8 cellular contexts compared by ENCODE assay signal in genomic region chr1:40709802-40710278, GRCh38. TPM values are rescaled to one million over a fixed set of nuclear protein-coding genes. Genes with fewer than 3 reads are reported as not detected.
A peak's percentile ranks its signal among the peaks of the same experiment; 100 is the strongest.
DNase-seq lines count a peak whose midpoint lies in the region; FAIRE-seq and TF ChIP-seq lines count a peak whose summit lies in the region.

No MANE protein-coding gene starts in this region.

- FAIRE-seq in endothelial cell of umbilical vein (lab: Jason Lieb, UNC) (no peak), RCC 7860 (lab: Jason Lieb, UNC) (no peak)

- H3K4me2 ChIP-seq in BLaER1 treated with 17β-estradiol and CSF1 and Interleukin-3, amounts not matched to agents 10 nM and 100 nM = peak overlapping the region; percentile 67 to 85 (median 76)
- peak overlapping the region; percentile 90 for H3K4me2 ChIP-seq in OCI-LY7 (ENCODE audit: low read length)
- peak overlapping the region; percentile 46 for H3K4me2 ChIP-seq in endothelial cell of umbilical vein (ENCODE audit: insufficient read depth, low read length)

- TF ChIP-seq CTCF in OCI-LY7 (conservative IDR thresholded peaks at IDR 0.05; ENCODE audit: low read length) (no peak), endothelial cell of umbilical vein (IDR thresholded peaks at IDR 0.05; ENCODE audit: extremely low read depth in 1 of 2, insufficient read depth in 1 of 2, low read depth in 1 of 2, low read length in 2 of 2) (no peak), neutrophil (IDR thresholded peaks at IDR 0.05) (no peak)

- intact Hi-C loops in OCI-LY7 (cut with micrococcal nuclease; ENCODE audit: unreplicated experiment) (loop anchor here (5.0 kb wide), 1 partner anchor 178 kb away; the partner anchor contains the start of gene ZNF684), endothelial cell of umbilical vein (cut with micrococcal nuclease) (loop anchor here (1.0 kb wide), 1 partner anchor 18 kb away; no protein-coding TSS in a partner anchor)

- H3K9me2 ChIP-seq in OCI-LY7 (ENCODE audit: insufficient read depth, low read length) = no peaks in the 10 kb centered on the region

- no peak for TF ChIP-seq POLR2A in endothelial cell of umbilical vein (IDR thresholded peaks at IDR 0.05; ENCODE audit: low read depth, low read length)

- H3K4me1 ChIP-seq in BLaER1 treated with 17β-estradiol and CSF1 and Interleukin-3, amounts not matched to agents 10 nM and 100 nM = peaks cover 56 to 69% (median 60%) of the 10 kb centered on the region in 10 experiments
- H3K4me1 ChIP-seq in OCI-LY7 (ENCODE audit: insufficient read depth, low read length, poor library complexity, severe bottlenecking) (peaks cover 56% of the 10 kb centered on the region), endothelial cell of umbilical vein (ENCODE audit: control insufficient read depth, extremely low read depth, insufficient read depth, low read length) (peaks cover 26% of the 10 kb centered on the region), neutrophil (ENCODE audit: control insufficient read depth in 1 of 2, insufficient read depth in 1 of 2, low read depth in 1 of 2, low read length in 1 of 2) (peaks cover 40 to 64% of the 10 kb centered on the region in 2 experiments)

- H3K27ac ChIP-seq in BLaER1 treated with 17β-estradiol and CSF1 and Interleukin-3, amounts not matched to agents 10 nM and 100 nM = peak overlapping the region in 3 of 11 experiments; percentile 5 to 51 (median 39); a peak in 4 of 22 replicates
- peak overlapping the region; percentile 86 for H3K27ac ChIP-seq in OCI-LY7 (ENCODE audit: low read depth, low read length, poor library complexity, severe bottlenecking)
- no peak overlapping the region for H3K27ac ChIP-seq in endothelial cell of umbilical vein (ENCODE audit: insufficient read depth, low read depth, low read length)
- peak overlapping the region; percentile 80 for H3K27ac ChIP-seq in neutrophil

- H3K9ac ChIP-seq in BLaER1 treated with 17β-estradiol and CSF1 and Interleukin-3, amounts not matched to agents 10 nM and 100 nM = peak overlapping the region in 9 of 11 experiments; percentile 8 to 61 (median 55); a peak in 12 of 22 replicates
- H3K9ac ChIP-seq in endothelial cell of umbilical vein (replicated peaks; ENCODE audit: extremely low read depth, insufficient read depth, low read length) = peak overlapping the region; percentile 65

- no TSS peak for BruUV-seq in OCI-LY7 (replicated peaks; lab: Mats Ljungman, UMichigan)
- BruUV-seq in endothelial cell of umbilical vein (replicated peaks; lab: Mats Ljungman, UMichigan) = no TSS peak

- CTCF ChIA-PET in OCI-LY7 (lab: Charles Lee; ENCODE audit: unreplicated experiment) = interaction anchor here (1.0 kb wide), 1 partner anchor 9 kb away, joined by 4 read pairs; no protein-coding TSS in a partner anchor
- CTCF ChIA-PET in endothelial cell of umbilical vein (lab: Charles Lee) = interaction anchor here (0.9 to 1.9 kb wide), 4 partner anchors 9 to 60 kb away, joined by 3 to 7 read pairs (median 3); partner anchors contain the start of gene NFYC

- H2AFZ ChIP-seq in OCI-LY7 (ENCODE audit: low read length) (no peak overlapping the region), endothelial cell of umbilical vein (ENCODE audit: low read depth, low read length) (no peak overlapping the region)

- H3K9me1 ChIP-seq in endothelial cell of umbilical vein (replicated peaks; ENCODE audit: control insufficient read depth, extremely low read depth, insufficient read depth, low read length) = no peaks in the 10 kb centered on the region

- H3K4me3 ChIP-seq in BLaER1 treated with 17β-estradiol and CSF1 and Interleukin-3, amounts not matched to agents 10 nM and 100 nM = peak overlapping the region in 8 of 10 experiments; percentile 45 to 63 (median 50); a peak in 15 of 20 replicates
- H3K4me3 ChIP-seq in OCI-LY7 (ENCODE audit: low read depth, low read length, poor library complexity, severe bottlenecking) (peak overlapping the region; percentile 78), endothelial cell of umbilical vein (replicated peaks in 1 of 3; ENCODE audit: insufficient read depth in 1 of 3, low read depth in 1 of 3, low read length in 3 of 3) (peak overlapping the region; percentile 1 to 72 (median 46)), neutrophil (ENCODE audit: low read depth in 1 of 2, low read length in 1 of 2) (peak overlapping the region; percentile 51 to 67)

- H3K36me3 ChIP-seq in BLaER1 treated with 17β-estradiol and CSF1 and Interleukin-3, amounts not matched to agents 10 nM and 100 nM = peaks cover 0 to 20% (median 13%) of the 10 kb centered on the region in 11 experiments; a peak in 12 of 22 replicates
- H3K36me3 ChIP-seq in OCI-LY7 (ENCODE audit: insufficient read depth, low read length) = peaks cover 13% of the 10 kb centered on the region
- peaks cover 0 to 2% of the 10 kb centered on the region in 2 experiments for H3K36me3 ChIP-seq in endothelial cell of umbilical vein (ENCODE audit: control insufficient read depth in 2 of 2, extremely low read depth in 1 of 2, insufficient read depth in 2 of 2, low read length in 2 of 2)
- H3K36me3 ChIP-seq in neutrophil = no peaks in the 10 kb centered on the region

- H3K79me2 ChIP-seq in OCI-LY7 (ENCODE audit: insufficient read depth, low read depth, low read length) (peaks cover 97% of the 10 kb centered on the region), endothelial cell of umbilical vein (ENCODE audit: control insufficient read depth, insufficient read depth, low read length) (peaks cover 23% of the 10 kb centered on the region)

- H4K20me1 ChIP-seq in BLaER1 treated with 17β-estradiol and CSF1 and Interleukin-3, amounts not matched to agents 10 nM and 100 nM = peaks cover 0 to 65% (median 0%) of the 10 kb centered on the region in 11 experiments; a peak in 8 of 22 replicates
- H4K20me1 ChIP-seq in OCI-LY7 (ENCODE audit: insufficient read depth, low read length) = peaks cover 4% of the 10 kb centered on the region; the same call in 1 of the 2 replicates
- no peaks in the 10 kb centered on the region for H4K20me1 ChIP-seq in endothelial cell of umbilical vein (replicated peaks; ENCODE audit: control insufficient read depth, extremely low read depth, insufficient read depth, low read length)

- dilution Hi-C loops in endothelial cell of umbilical vein (cut with MboI; ENCODE audit: extremely low pct_ligation_motif_present, low sequenced_read_pairs) = no loop called here

- no peaks in the 10 kb centered on the region for H3K27me3 ChIP-seq in BLaER1 treated with 17β-estradiol and CSF1 and Interleukin-3, amounts not matched to agents 10 nM and 100 nM
- H3K27me3 ChIP-seq in endothelial cell of umbilical vein (ENCODE audit: control insufficient read depth in 2 of 2, insufficient read depth in 2 of 2, low read length in 2 of 2) (no peaks in the 10 kb centered on the region), neutrophil (no peaks in the 10 kb centered on the region)

- H3K9me3 ChIP-seq in BLaER1 treated with 17β-estradiol and CSF1 and Interleukin-3, amounts not matched to agents 10 nM and 100 nM (replicated peaks in 1 of 11) = peaks cover 6 to 20% (median 15%) of the 10 kb centered on the region in 11 experiments; a peak in 16 of 22 replicates
- H3K9me3 ChIP-seq in OCI-LY7 (ENCODE audit: low read length) = no peaks in the 10 kb centered on the region
- H3K9me3 ChIP-seq in endothelial cell of umbilical vein (replicated peaks; ENCODE audit: control insufficient read depth, insufficient read depth, low read length) = no peaks in the 10 kb centered on the region
- H3K9me3 ChIP-seq in neutrophil = no peaks in the 10 kb centered on the region

- no peak for DNase-seq in OCI-LY7 (ENCODE audit: low spot score)
- no peak for DNase-seq in endothelial cell of umbilical vein (ENCODE audit: low read depth, low spot score)
- no peak for DNase-seq in NCI-H1436 treated with DMSO at 0.1 percent for 48 hours (lab: John Stamatoyannopoulos, UW)
- no peak for DNase-seq in RCC 7860 (ENCODE audit: low spot score)
- no peak for DNase-seq in DMS153 (lab: John Stamatoyannopoulos, UW)
- DNase-seq in SIG-M5 (lab: John Stamatoyannopoulos, UW) = no peak

- POLR2A ChIA-PET in OCI-LY7 (lab: Charles Lee) (interaction anchor here (1.0 to 15.4 kb wide), 5 partner anchors 9 to 46 kb away, joined by 3 to 168 read pairs (median 8); partner anchors contain the start of gene NFYC), endothelial cell of umbilical vein (lab: Charles Lee) (interaction anchor here (1.6 kb wide), 1 partner anchor 18 kb away, joined by 5 read pairs; the partner anchor contains the start of gene NFYC)

TF ChIP-seq in endothelial cell of umbilical vein, 7 proteins besides CTCF, POLR2A, EP300 and RAD21 (continues in another document):
- TF ChIP-seq JUN (IDR thresholded peaks at IDR 0.05; ENCODE audit: borderline replicate concordance, insufficient read depth, insufficient read length, low read depth) (no peak), MAX (IDR thresholded peaks at IDR 0.05; ENCODE audit: insufficient read depth, insufficient read length) (no peak), GATA2 (IDR thresholded peaks at IDR 0.05; ENCODE audit: insufficient read depth, insufficient read length, low read depth, low read length) (no peak), POLR2AphosphoS5 (IDR thresholded peaks at IDR 0.05; ENCODE audit: insufficient read depth, low read depth, low read length) (no peak)

RNA-seq across cellular contexts. Expression of gene NFYC, which starts 18.3 kb away (rescaled TPM):
- total RNA-seq in OCI-LY7 (2014; rRNA removed; shearing (Covaris generic)) = 29.3 and 39.1 TPM in 2 replicates
- total RNA-seq in OCI-LY7 (2022) = 71.0 and 77.1 TPM in 2 replicates
- total RNA-seq in endothelial cell of umbilical vein = 44.0 and 51.1 TPM in 2 replicates
- polyA plus RNA-seq in endothelial cell of umbilical vein = 81.7 and 91.7 TPM in 2 replicates
- polyA plus RNA-seq in endothelial cell of umbilical vein (2011; cell fraction: cytosol; rRNA removed) = 50.5 and 55.2 TPM in 2 replicates
- polyA plus RNA-seq in endothelial cell of umbilical vein (2011; cell fraction: nucleus; rRNA removed) = 72.1 and 73.5 TPM in 2 replicates
- polyA plus RNA-seq in endothelial cell of umbilical vein (2012) = 20.6 and 29.0 TPM in 2 replicates
- 51.9 and 58.8 TPM in 2 replicates for polyA minus RNA-seq in endothelial cell of umbilical vein
- 48.7 TPM for polyA minus RNA-seq in endothelial cell of umbilical vein (2011; cell fraction: cytosol; rRNA and poly(A)+ RNA removed)
- polyA minus RNA-seq in endothelial cell of umbilical vein (2011; cell fraction: nucleus; rRNA and poly(A)+ RNA removed) = 38.7 and 48.5 TPM in 2 replicates

RNA-seq across cellular contexts. Expression of gene RIMS3, which starts 44.4 kb away (rescaled TPM):
- 79.5 and 89.3 TPM in 2 replicates for total RNA-seq in OCI-LY7 (2014; rRNA removed; shearing (Covaris generic))
- total RNA-seq in OCI-LY7 (2022) (80.3 and 106 TPM in 2 replicates), endothelial cell of umbilical vein (0.14 and 0.15 TPM in 2 replicates)
- 0.08 and 0.14 TPM in 2 replicates for polyA plus RNA-seq in endothelial cell of umbilical vein
- polyA plus RNA-seq in endothelial cell of umbilical vein (2011; cell fraction: cytosol; rRNA removed) = 0.08 and 0.13 TPM in 2 replicates
- polyA plus RNA-seq in endothelial cell of umbilical vein (2011; cell fraction: nucleus; rRNA removed) = 0.18 and 0.21 TPM in 2 replicates
- 0.09 and 0.29 TPM in 2 replicates for polyA plus RNA-seq in endothelial cell of umbilical vein (2012)
- 0.21 and 0.63 TPM in 2 replicates for polyA minus RNA-seq in endothelial cell of umbilical vein
- 0.31 TPM for polyA minus RNA-seq in endothelial cell of umbilical vein (2011; cell fraction: cytosol; rRNA and poly(A)+ RNA removed)
- polyA minus RNA-seq in endothelial cell of umbilical vein (2011; cell fraction: nucleus; rRNA and poly(A)+ RNA removed) = 0.05 and 0.29 TPM in 2 replicates

Comparison
In these comparisons a context has a peak if more than half of its experiments do, and no peak if none do; other contexts are left out.
1. RNA of gene RIMS3, which starts 44.4 kb away (total RNA-seq): 79.5 to 106 TPM in OCI-LY7; 0.14 to 0.15 TPM in endothelial cell of umbilical vein; every median in the first group is over 10 times any median in the second.
2. Peak in every context shown above with its lines, with median percentiles within 50 percentile points of each other: H3K4me2 ChIP-seq and H3K4me3 ChIP-seq.